Comparison of ENCODE assay signal across 8 cellular contexts in genomic region chr7:50446542-50446960, GRCh38. TPM values are rescaled to one million over a fixed set of nuclear protein-coding genes. Genes with fewer than 3 reads are reported as not detected.
A peak's percentile ranks its signal among the peaks of the same experiment; 100 is the strongest.
DNase-seq lines count a peak whose midpoint lies in the region; ATAC-seq, FAIRE-seq and TF ChIP-seq lines count a peak whose summit lies in the region.

No MANE protein-coding gene starts in this region.

- H3K4me1 Mint-ChIP-seq in type B pancreatic cell (ENCODE audit: unreplicated experiment), result peaks cover 9% of the 10 kb centered on the region

- H3K36me3 Mint-ChIP-seq in type B pancreatic cell, result peaks cover 19% of the 10 kb centered on the region

- no peaks in the 10 kb centered on the region for H3K27me3 Mint-ChIP-seq in type B pancreatic cell

- TF ChIP-seq CTCF in type B pancreatic cell (conservative IDR thresholded peaks at IDR 0.05), result no peak

- peak; percentile 30 for DNase-seq in stimulated activated CD4-positive, alpha-beta T cell treated with anti-CD3 and anti-CD28 coated beads, Interleukin-1b, Interleukin-23, amount 100 ng/mL, for 48 hours
- DNase-seq in stimulated activated CD4-positive, alpha-beta T cell treated with anti-CD3 and anti-CD28 coated beads, Interleukin-12 subunit alpha, Interleukin-12 subunit beta, amount 100 ng/mL, for 4 hours, result no peak
- peak; percentile 89 for DNase-seq in astrocyte of the hippocampus (ENCODE audit: low read depth, low spot score)
- peak; percentile 94 for DNase-seq in urothelium cell line (ENCODE audit: low spot score)
- no peak for DNase-seq in type B pancreatic cell (ENCODE audit: extremely low spot score, unreplicated experiment)
- no peak for DNase-seq in hypothalamus (lab: John Stamatoyannopoulos, UW)

- no peak overlapping the region for H3K27ac Mint-ChIP-seq in type B pancreatic cell

- FAIRE-seq in urothelium cell line (lab: Jason Lieb, UNC), result peak; percentile 88

- no peaks in the 10 kb centered on the region for H3K9me3 Mint-ChIP-seq in type B pancreatic cell

- no peak overlapping the region for H3K4me3 Mint-ChIP-seq in type B pancreatic cell

- ATAC-seq in HG03575 (IDR thresholded peaks at IDR 0.05; ENCODE audit: extremely low read depth, insufficient number of reproducible peaks, low FRiP score, unreplicated experiment), result peak; percentile 27
- no peak for ATAC-seq in activated CD4-positive, CD25-positive, alpha-beta regulatory T cell treated with anti-CD3 and anti-CD28 coated beads, Interleukin-2, amount 50 U/mL, for 24 hours

RNA-seq across cellular contexts. Expression of gene FIGNL1, which starts 3.6 kb away (rescaled TPM):
- 15.8 and 28.6 TPM in 2 replicates for total RNA-seq in type B pancreatic cell (ENCODE audit: low replicate concordance)

Comparison
In these comparisons a context has a peak if more than half of its experiments do, and no peak if none do; other contexts are left out.
1. DNase-seq: peak in stimulated activated CD4-positive, alpha-beta T cell treated with anti-CD3 and anti-CD28 coated beads, Interleukin-1b, Interleukin-23, amount 100 ng/mL, for 48 hours (single experiment), astrocyte of the hippocampus (single experiment) and urothelium cell line (single experiment); none in stimulated activated CD4-positive, alpha-beta T cell treated with anti-CD3 and anti-CD28 coated beads, Interleukin-12 subunit alpha, Interleukin-12 subunit beta, amount 100 ng/mL, for 4 hours (single experiment), type B pancreatic cell (single experiment) and hypothalamus (0 of 51).